8 cellular contexts compared by ENCODE assay signal in genomic region chr9:33524431-33524947, GRCh38. TPM values are rescaled to one million over a fixed set of nuclear protein-coding genes. Genes with fewer than 3 reads are reported as not detected.
A peak's percentile ranks its signal among the peaks of the same experiment; 100 is the strongest.
DNase-seq lines count a peak whose midpoint lies in the region; ATAC-seq and TF ChIP-seq lines count a peak whose summit lies in the region.

No MANE protein-coding gene starts in this region.

- intact Hi-C loops in activated naive CD4-positive, alpha-beta T cell treated with anti-CD3 and anti-CD28 coated beads for 36 hours (cut with micrococcal nuclease) = no loop called here

- no peaks in the 10 kb centered on the region for H3K36me3 ChIP-seq in iPS-18a (ENCODE audit: control insufficient read depth, low read depth, low read length)
- H3K36me3 ChIP-seq in stomach smooth muscle (ENCODE audit: control insufficient read depth in 2 of 2, insufficient read depth in 2 of 2, low read length in 2 of 2) = no peaks in the 10 kb centered on the region

- H3K4me3 ChIP-seq in AG04450 (ENCODE audit: low read depth, low read length) (peak overlapping the region; percentile 79), HFF-Myc (replicated peaks; ENCODE audit: low read depth, low read length) (peak overlapping the region; percentile 50), iPS-18a (ENCODE audit: low read length) (peak overlapping the region; percentile 84), stomach smooth muscle (ENCODE audit: low read length in 2 of 2) (peak overlapping the region; percentile 40 to 67)

- H3K27me3 Mint-ChIP-seq in activated naive CD4-positive, alpha-beta T cell treated with anti-CD3 and anti-CD28 coated beads for 36 hours (ENCODE audit: low read depth) = peaks cover 42% of the 10 kb centered on the region

- CTCF ChIA-PET in AG04450 (lab: Charles Lee) = interaction anchor here (0.6 to 1.2 kb wide), 4 partner anchors 51 to 245 kb away, joined by 3 to 12 read pairs (median 6); partner anchors contain the start of gene NOL6
- CTCF ChIA-PET in activated naive CD4-positive, alpha-beta T cell treated with anti-CD3 and anti-CD28 coated beads for 36 hours (lab: Charles Lee) = interaction anchor here (0.5 to 1.3 kb wide), 5 partner anchors 14 to 114 kb away, joined by 3 to 7 read pairs (median 3); no protein-coding TSS in a partner anchor

- no peaks in the 10 kb centered on the region for H3K36me3 Mint-ChIP-seq in activated naive CD4-positive, alpha-beta T cell treated with anti-CD3 and anti-CD28 coated beads for 36 hours (ENCODE audit: low read depth)

- H3K9ac ChIP-seq in iPS-18a (ENCODE audit: low read length) (peak overlapping the region; percentile 65), stomach smooth muscle (ENCODE audit: low read length in 2 of 2) (peak overlapping the region in 1 of 2 donors; percentile 44)

- TF ChIP-seq CTCF in AG04450 (IDR thresholded peaks at IDR 0.05; ENCODE audit: low read depth, low read length) (no peak), HFF-Myc (IDR thresholded peaks at IDR 0.05; ENCODE audit: low read depth, low read length, missing control alignments) (no peak)

- H3K4me1 ChIP-seq in iPS-18a (ENCODE audit: control insufficient read depth, low read depth, low read length) (no peaks in the 10 kb centered on the region), stomach smooth muscle (ENCODE audit: control insufficient read depth, insufficient read depth, low read length) (peaks cover 5% of the 10 kb centered on the region)

- H3K9me3 ChIP-seq in AG04450 (ENCODE audit: control insufficient read depth, insufficient read depth, low read length) = no peaks in the 10 kb centered on the region; the same call in 1 of the 2 replicates
- no peaks in the 10 kb centered on the region for H3K9me3 ChIP-seq in iPS-18a (ENCODE audit: control insufficient read depth, low read depth, low read length)
- no peaks in the 10 kb centered on the region for H3K9me3 ChIP-seq in stomach smooth muscle (ENCODE audit: control insufficient read depth in 2 of 2, low read length in 2 of 2)

- H3K4me1 Mint-ChIP-seq in activated naive CD4-positive, alpha-beta T cell treated with anti-CD3 and anti-CD28 coated beads for 36 hours (ENCODE audit: low read depth) = peaks cover 3% of the 10 kb centered on the region

- H3K9me3 Mint-ChIP-seq in activated naive CD4-positive, alpha-beta T cell treated with anti-CD3 and anti-CD28 coated beads for 36 hours = no peaks in the 10 kb centered on the region

- POLR2A ChIA-PET in AG04450 (lab: Yijun Ruan, JAX) = interaction anchor here (2.0 kb wide), 1 partner anchor 51 kb away, joined by 9 read pairs; the partner anchor contains the start of gene NOL6

- DNase-seq in AG04450 (ENCODE audit: low read depth, low spot score) = no peak
- no peak for DNase-seq in HFF-Myc (ENCODE audit: extremely low read depth, low read depth)
- DNase-seq in activated naive CD4-positive, alpha-beta T cell treated with anti-CD3 and anti-CD28 coated beads for 36 hours = peak; percentile 16
- no peak for DNase-seq in dedifferentiated amniotic fluid mesenchymal stem cell (ENCODE audit: extremely low spot score)
- no peak for DNase-seq in mesenteric fat pad (ENCODE audit: low spot score)

- ATAC-seq in GM21723 (IDR thresholded peaks at IDR 0.05; ENCODE audit: unreplicated experiment) = no peak

- no peaks in the 10 kb centered on the region for H3K27me3 ChIP-seq in AG04450 (ENCODE audit: control insufficient read depth, insufficient read depth, low read length)
- H3K27me3 ChIP-seq in iPS-18a (ENCODE audit: control insufficient read depth, insufficient read depth, low read length) = peaks cover 3% of the 10 kb centered on the region
- peaks cover 11% of the 10 kb centered on the region in 2 donors for H3K27me3 ChIP-seq in stomach smooth muscle (ENCODE audit: control insufficient read depth in 1 of 2, insufficient read depth in 2 of 2, low read length in 2 of 2)

- H3K27ac ChIP-seq in AG04450 (ENCODE audit: low read depth, low read length) = no peak overlapping the region
- no peak overlapping the region for H3K27ac ChIP-seq in iPS-18a (ENCODE audit: low read length)
- H3K27ac ChIP-seq in stomach smooth muscle (ENCODE audit: low read length) = no peak overlapping the region

- no peak overlapping the region for H3K27ac Mint-ChIP-seq in activated naive CD4-positive, alpha-beta T cell treated with anti-CD3 and anti-CD28 coated beads for 36 hours

- peak overlapping the region; percentile 79 for H3K4me3 Mint-ChIP-seq in activated naive CD4-positive, alpha-beta T cell treated with anti-CD3 and anti-CD28 coated beads for 36 hours

RNA-seq across cellular contexts. Expression of gene ANKRD18B, which starts 0.4 kb away (rescaled TPM):
- 5.9 and 8.6 TPM in 2 replicates for polyA plus RNA-seq in AG04450 (2011; rRNA removed)
- polyA minus RNA-seq in AG04450 (2011; rRNA and poly(A)+ RNA removed) = 5.5 and 6.1 TPM in 2 replicates
- total RNA-seq in activated naive CD4-positive, alpha-beta T cell treated with anti-CD3 and anti-CD28 coated beads for 36 hours = 1 to 10 TPM in 1 of 2 experiments, under 1 TPM in 1; 0.57 to 1.6 TPM
- not detected for total RNA-seq in mesenteric fat pad

RNA-seq across cellular contexts. Expression of gene NOL6, which starts 50.8 kb away (rescaled TPM):
- polyA plus RNA-seq in AG04450 (2011; rRNA removed) = 34.7 and 42.6 TPM in 2 replicates
- polyA minus RNA-seq in AG04450 (2011; rRNA and poly(A)+ RNA removed) = 49.7 and 60.8 TPM in 2 replicates
- 10 to 100 TPM; 38.2 to 38.6 TPM for total RNA-seq in activated naive CD4-positive, alpha-beta T cell treated with anti-CD3 and anti-CD28 coated beads for 36 hours
- total RNA-seq in mesenteric fat pad = 35.7 TPM
